ENCODE assay signal across 12 cellular contexts in the genomic region with DNA sequence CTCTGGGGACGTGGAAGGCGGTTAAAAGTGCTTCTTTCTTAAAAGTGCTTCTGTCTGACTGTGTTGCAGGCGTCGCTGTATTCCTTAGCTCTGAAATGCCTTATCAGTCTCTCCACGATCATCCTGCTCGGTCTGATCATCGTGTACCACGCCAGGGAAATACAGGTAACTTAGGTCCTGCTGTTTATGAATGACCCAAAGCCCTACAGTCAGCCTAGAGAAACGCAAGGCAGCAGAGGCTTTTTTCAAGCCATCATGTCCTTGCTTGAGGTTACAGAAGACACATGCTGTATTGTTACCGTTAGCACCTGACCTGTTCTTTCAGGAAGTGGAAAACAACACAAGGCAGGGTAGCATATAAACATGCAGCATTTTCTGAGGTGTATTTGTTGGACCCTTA. TPM values are rescaled to one million over a fixed set of nuclear protein-coding genes. Genes with fewer than 3 reads are reported as not detected.
DNase-seq lines count a peak whose midpoint lies in the region; ATAC-seq, FAIRE-seq and TF ChIP-seq lines count a peak whose summit lies in the region.
"Had no signal": no experiment of that assay in that cellular context is flagged by ENCODE, and none has a peak within 500 bp of the region (broad histone marks: within the 10 kb centered on the region; RNA-seq: fewer than 3 reads in every experiment).

No MANE protein-coding gene starts in this region.

- H3K36me3 Mint-ChIP-seq in activated naive CD4-positive, alpha-beta T cell treated with anti-CD3 and anti-CD28 coated beads, Interleukin-2, amount 50 U/mL, for 72 hours, result peaks cover 0 to 15% of the 10 kb centered on the region in 2 donors
- H3K36me3 Mint-ChIP-seq: CD4-positive, CD25-positive, alpha-beta regulatory T cell had no signal

- no peaks in the 10 kb centered on the region for H3K79me2 ChIP-seq in HepG2 (ENCODE audit: insufficient read depth, low read length)

- no peak overlapping the region for H3K4me2 ChIP-seq in HepG2 (ENCODE audit: low read depth, low read length)

- H3K4me1 ChIP-seq in heart left ventricle, result peaks cover 0 to 38% (median 15%) of the 10 kb centered on the region in 12 donors
- H3K4me1 ChIP-seq in HepG2 (ENCODE audit: insufficient read depth, low read length), result no peaks in the 10 kb centered on the region
- H3K4me1 ChIP-seq in upper lobe of left lung, result peaks cover 23 to 39% (median 29%) of the 10 kb centered on the region in 4 donors

- H3K9me3 ChIP-seq in heart left ventricle, result no peaks in the 10 kb centered on the region
- H3K9me3 ChIP-seq in HepG2 (ENCODE audit: low read length), result no peaks in the 10 kb centered on the region
- no peaks in the 10 kb centered on the region for H3K9me3 ChIP-seq in upper lobe of left lung
- H3K9me3 ChIP-seq: body of pancreas had no signal

- DNase-seq in heart left ventricle, result no peak
- DNase-seq in left ventricle myocardium superior, result no peak
- DNase-seq in SW480 (ENCODE audit: low spot score), result peak; percentile 14
- DNase-seq in HepG2 (ENCODE audit: low spot score), result no peak
- no peak for DNase-seq in upper lobe of left lung
- DNase-seq in activated naive CD4-positive, alpha-beta T cell treated with anti-CD3 and anti-CD28 coated beads, Interleukin-2, amount 50 U/mL, for 72 hours (ENCODE audit: low spot score in 2 of 2), result no peak

- CTCF ChIA-PET in HepG2 (lab: Yijun Ruan, JAX; ENCODE audit: low intra/inter-chr PET ratio, low total read pairs), result no interaction called here

- TF ChIP-seq CTCF in heart left ventricle (IDR thresholded peaks at IDR 0.05) (no peak), HepG2 (CRISPR knock-in tag; IDR thresholded peaks at IDR 0.05) (no peak), upper lobe of left lung (IDR thresholded peaks at IDR 0.05) (no peak)

- H3K36me3 ChIP-seq in heart left ventricle, result no peaks in the 10 kb centered on the region
- no peaks in the 10 kb centered on the region for H3K36me3 ChIP-seq in HepG2 (replicated peaks in 1 of 2; ENCODE audit: control insufficient read depth in 1 of 2, insufficient read depth in 2 of 2, low read length in 2 of 2)
- no peaks in the 10 kb centered on the region for H3K36me3 ChIP-seq in upper lobe of left lung

- no peaks in the 10 kb centered on the region for H4K20me1 ChIP-seq in HepG2 (ENCODE audit: insufficient read depth, low read length)

- H3K9me3 Mint-ChIP-seq in activated naive CD4-positive, alpha-beta T cell treated with anti-CD3 and anti-CD28 coated beads, Interleukin-2, amount 50 U/mL, for 72 hours, result no peaks in the 10 kb centered on the region
- H3K9me3 Mint-ChIP-seq: CD4-positive, CD25-positive, alpha-beta regulatory T cell had no signal

- H3K4me3 ChIP-seq in heart left ventricle (peak overlapping the region in 10 of 12 donors; percentile 51 to 95 (median 72)), HepG2 (replicated peaks in 1 of 3; ENCODE audit: insufficient read depth in 1 of 3, low read depth in 2 of 3, low read length in 3 of 3) (no peak overlapping the region), upper lobe of left lung (peak overlapping the region in 3 of 4 donors; percentile 61 to 75 (median 64))
- H3K4me3 ChIP-seq: K562 had no signal

- no peak overlapping the region for H3K27ac ChIP-seq in heart left ventricle
- H3K27ac ChIP-seq in HepG2 (ENCODE audit: extremely low read length, insufficient read depth, low read length), result no peak overlapping the region
- H3K27ac ChIP-seq in upper lobe of left lung, result no peak overlapping the region

- TF ChIP-seq RAD21 in HepG2 (CRISPR knock-in tag; IDR thresholded peaks at IDR 0.05), result no peak

- no peak overlapping the region for H3K9ac ChIP-seq in HepG2 (ENCODE audit: insufficient read depth, low read depth, low read length)

- ATAC-seq in heart left ventricle (no peak), left ventricle myocardium superior (no peak), HepG2 (peak; percentile 26; the same call in 1 of the 3 replicates), upper lobe of left lung (ENCODE audit: low FRiP score in 2 of 2) (no peak), HG03378 (IDR thresholded peaks at IDR 0.05; ENCODE audit: unreplicated experiment) (no peak), HG02840 (IDR thresholded peaks at IDR 0.05; ENCODE audit: low FRiP score, unreplicated experiment) (no peak)
- ATAC-seq in activated naive CD4-positive, alpha-beta T cell treated with anti-CD3 and anti-CD28 coated beads, Interleukin-2, amount 50 U/mL, for 72 hours, result no peak
- ATAC-seq: body of pancreas, K562, Panc1 had no signal

- no TSS peak for BruUV-seq in HepG2 (replicated peaks; lab: Mats Ljungman, UMichigan)

- H2AFZ ChIP-seq in HepG2 (ENCODE audit: low read length), result no peak overlapping the region

- intact Hi-C loops in heart left ventricle (cut with DNase I), result loop anchor here in 6 of 10 donors (2.0 to 10.0 kb wide), 5 partner anchors 81 to 262 kb away; no protein-coding TSS in a partner anchor
- intact Hi-C loops in left ventricle myocardium superior (cut with micrococcal nuclease), result no loop called here
- intact Hi-C loops in HepG2 (cut with micrococcal nuclease; ENCODE audit: unreplicated experiment), result no loop called here

- POLR2A ChIA-PET in HepG2 (lab: Yijun Ruan, JAX), result no interaction called here

- no peak for TF ChIP-seq EP300 in HepG2 (IDR thresholded peaks at IDR 0.05; ENCODE audit: low read depth in 2 of 2, low read length in 2 of 2)
- TF ChIP-seq EP300 in HepG2 (CRISPR knock-in tag; IDR thresholded peaks at IDR 0.05; ENCODE audit: borderline replicate concordance), result no peak
- TF ChIP-seq EP300 in upper lobe of left lung (IDR thresholded peaks at IDR 0.05), result no peak

- FAIRE-seq in HepG2 (lab: Jason Lieb, UNC), result no peak
- FAIRE-seq: K562 had no signal

- TF ChIP-seq POLR2A in heart left ventricle (IDR thresholded peaks at IDR 0.05) (no peak), HepG2 (IDR thresholded peaks at IDR 0.05; ENCODE audit: insufficient read depth in 1 of 2, low read depth in 2 of 2, low read length in 2 of 2) (no peak), upper lobe of left lung (IDR thresholded peaks at IDR 0.05) (no peak)

- no peak overlapping the region for H3K27ac Mint-ChIP-seq in activated naive CD4-positive, alpha-beta T cell treated with anti-CD3 and anti-CD28 coated beads, Interleukin-2, amount 50 U/mL, for 72 hours
- H3K27ac Mint-ChIP-seq: CD4-positive, CD25-positive, alpha-beta regulatory T cell had no signal

- WGBS in heart left ventricle, 4 donors, result 17 to 26% (median 20%) methylated on average over 10 of the region's 10 CpGs
- 8% methylated on average over 10 of the region's 10 CpGs for WGBS in HepG2 (ENCODE audit: low lambda C conversion rate)
- 7 to 9% methylated on average over 10 of the region's 10 CpGs for WGBS in upper lobe of left lung, 2 donors

- in situ Hi-C loops in HepG2 (cut with HindIII; ENCODE audit: extremely low pct_ligation_motif_present, low pct_unique_long_range_greater_than_20kb), result no loop called here

- H3K27me3 ChIP-seq in heart left ventricle (peaks cover 0 to 59% (median 16%) of the 10 kb centered on the region in 9 donors), HepG2 (ENCODE audit: control insufficient read depth in 1 of 2, insufficient read depth in 2 of 2, low read length in 2 of 2) (peaks cover 2 to 13% of the 10 kb centered on the region in 2 experiments; a peak in 3 of 5 replicates), upper lobe of left lung (peaks cover 0 to 25% (median 12%) of the 10 kb centered on the region in 4 donors)
- H3K27me3 ChIP-seq: body of pancreas had no signal

TF ChIP-seq in HepG2, 621 proteins besides CTCF, POLR2A, EP300 and RAD21 (continues in another document):
- no peak for TF ChIP-seq ZNF382 (CRISPR knock-in tag; IDR thresholded peaks at IDR 0.05; ENCODE audit: borderline replicate concordance)

RNA-seq across cellular contexts. Expression of gene KCNN2, which starts 2.0 kb away (rescaled TPM):
- total RNA-seq in heart left ventricle (10 to 100 TPM in 2 of 9 donors, 1 to 10 TPM in 7; 4.7 to 11.6 (median 6.7) TPM), left ventricle myocardium superior (10.5 TPM), HepG2 (2016; rRNA removed; fragmentation: Illumina TruSeq; extraction: Trizol) (not detected in 2 replicates), upper lobe of left lung (1 to 10 TPM in 5 of 6 donors, under 1 TPM in 1; 0.55 to 3.2 (median 1.9) TPM)
- polyA plus RNA-seq in heart left ventricle (1 to 10 TPM; 1.2 to 9.6 TPM), HepG2 (2011; rRNA removed) (not detected in 2 replicates)
- 0.18 and 0.20 TPM in 2 replicates for total RNA-seq in HepG2 (2016; cell fraction: cytosol; rRNA removed; fragmentation: Illumina TruSeq; extraction: Trizol; ENCODE audit: low read depth)
- not detected in 2 replicates for total RNA-seq in HepG2 (2016; cell fraction: insoluble cytoplasmic fraction; rRNA removed; fragmentation: Illumina TruSeq; extraction: Trizol)
- total RNA-seq in HepG2 (2016; cell fraction: membrane; rRNA removed; fragmentation: Illumina TruSeq; extraction: Trizol), result 0.09 TPM in 1 of 2 replicates, not detected in the other
- 0.12 TPM in 1 of 2 replicates, not detected in the other for total RNA-seq in HepG2 (2016; cell fraction: nucleus; rRNA removed; fragmentation: Illumina TruSeq; extraction: Trizol)
- 0.06 TPM in 1 of 2 replicates, not detected in the other for polyA plus RNA-seq in HepG2 (2011; cell fraction: cytosol; rRNA removed)
- polyA plus RNA-seq in HepG2 (2011; cell fraction: nucleus; rRNA removed), result 0.07 and 0.11 TPM in 2 replicates
- not detected in 2 replicates for polyA plus RNA-seq in HepG2 (2012)
- polyA plus RNA-seq in HepG2 (2016; cell fraction: cytosol; fragmentation: Illumina TruSeq; extraction: Trizol; ENCODE audit: low read depth), result not detected in 2 replicates
- not detected in 2 replicates for polyA plus RNA-seq in HepG2 (2016; cell fraction: insoluble cytoplasmic fraction; fragmentation: Illumina TruSeq; extraction: Trizol; ENCODE audit: low read depth)
- polyA plus RNA-seq in HepG2 (2016; cell fraction: membrane; fragmentation: Illumina TruSeq; extraction: Trizol; ENCODE audit: low read depth), result not detected in 2 replicates
- not detected in 2 replicates for polyA plus RNA-seq in HepG2 (2016; cell fraction: nucleus; fragmentation: Illumina TruSeq; extraction: Trizol; ENCODE audit: insufficient read depth, low read depth)
- polyA minus RNA-seq in HepG2 (2011; rRNA and poly(A)+ RNA removed; ENCODE audit: low replicate concordance), result 0.04 and 0.35 TPM in 2 replicates
- polyA minus RNA-seq in HepG2 (2011; cell fraction: cytosol; rRNA and poly(A)+ RNA removed), result not detected in 2 replicates
- polyA minus RNA-seq in HepG2 (2011; cell fraction: nucleus; rRNA and poly(A)+ RNA removed), result not detected in 2 replicates
- total RNA-seq in activated naive CD4-positive, alpha-beta T cell treated with anti-CD3 and anti-CD28 coated beads, Interleukin-2, amount 50 U/mL, for 72 hours, result not detected
- total RNA-seq: CD4-positive, CD25-positive, alpha-beta regulatory T cell had no signal
- polyA plus RNA-seq: CD4-positive, CD25-positive, alpha-beta regulatory T cell; K562 had no signal

Comparison
In these comparisons a context has a peak if more than half of its experiments do, and no peak if none do; other contexts are left out.
1. intact Hi-C loops: an anchor here in heart left ventricle (2.0 to 10.0 kb wide); none called in left ventricle myocardium superior and HepG2.
2. H3K4me3 ChIP-seq: peak in heart left ventricle (10 of 12) and upper lobe of left lung (3 of 4); none in HepG2 (0 of 3).